Comparison of ENCODE assay signal across 17 cellular contexts in genomic region chr1:4573521-4573920, GRCh38.
DNase-seq lines count a peak whose midpoint lies in the region; TF ChIP-seq lines count a peak whose summit lies in the region.
"Had no signal": no experiment of that assay in that cellular context is flagged by ENCODE, and none has a peak within 500 bp of the region (broad histone marks: within the 10 kb centered on the region; RNA-seq: fewer than 3 reads in every experiment).

No MANE protein-coding gene starts in this region.

- H3K9me3 Mint-ChIP-seq in nephron progenitor cell: peaks cover 27% of the 10 kb centered on the region
- H3K9me3 Mint-ChIP-seq: CD4-positive, CD25-positive, alpha-beta regulatory T cell; CD8-positive, alpha-beta memory T cell had no signal

- peak overlapping the region; percentile 81 for H3K27ac Mint-ChIP-seq in nephron progenitor cell
- H3K27ac Mint-ChIP-seq: CD4-positive, alpha-beta memory T cell; CD4-positive, CD25-positive, alpha-beta regulatory T cell; CD8-positive, alpha-beta memory T cell had no signal

- H3K27me3 Mint-ChIP-seq in nephron progenitor cell (ENCODE audit: low read depth, poor library complexity): peaks cover 24% of the 10 kb centered on the region
- H3K27me3 Mint-ChIP-seq: CD4-positive, CD25-positive, alpha-beta regulatory T cell had no signal

- no peak for TF ChIP-seq CTCF in nephron progenitor cell (IDR thresholded peaks at IDR 0.05)

- H3K4me3 Mint-ChIP-seq in nephron progenitor cell: peak overlapping the region; percentile 60
- H3K4me3 Mint-ChIP-seq: CD14-positive monocyte; CD4-positive, alpha-beta memory T cell; CD4-positive, CD25-positive, alpha-beta regulatory T cell; CD8-positive, alpha-beta memory T cell had no signal

- peaks cover 46% of the 10 kb centered on the region for H3K4me1 Mint-ChIP-seq in nephron progenitor cell
- H3K4me1 Mint-ChIP-seq: CD14-positive monocyte; CD4-positive, alpha-beta memory T cell; CD4-positive, CD25-positive, alpha-beta regulatory T cell; CD8-positive, alpha-beta memory T cell had no signal

- DNase-seq in left kidney (ENCODE audit: low read depth, low spot score) (peak; percentile 94), nephron progenitor cell (peak; percentile 38), NCI-H82 treated with DMSO at 0.1 percent for 48 hours (lab: John Stamatoyannopoulos, UW; ENCODE audit: unreplicated experiment) (no peak), GDM1 (lab: John Stamatoyannopoulos, UW) (no peak), DMS153 treated with DMSO at 0.1 percent for 48 hours (lab: John Stamatoyannopoulos, UW; ENCODE audit: unreplicated experiment) (no peak)
- DNase-seq: 8988T; ACHN; BE2C; C1 segment of cervical spinal cord; CD4-positive, alpha-beta memory T cell; CD4-positive, CD25-positive, alpha-beta regulatory T cell; CD8-positive, alpha-beta memory T cell; COR-L47; DMS 273 treated with DMSO at 0.1 percent for 48 hours; DMS153; DMS79 treated with DMSO at 0.1 percent for 48 hours had no signal

- H3K36me3 Mint-ChIP-seq in nephron progenitor cell (ENCODE audit: low read depth): no peaks in the 10 kb centered on the region
- H3K36me3 Mint-ChIP-seq: CD14-positive monocyte; CD4-positive, alpha-beta memory T cell; CD4-positive, CD25-positive, alpha-beta regulatory T cell; CD8-positive, alpha-beta memory T cell had no signal

Comparison
In these comparisons a context has a peak if more than half of its experiments do, and no peak if none do; other contexts are left out.
1. DNase-seq: peak in left kidney (single experiment) and nephron progenitor cell (single experiment); none in NCI-H82 treated with DMSO at 0.1 percent for 48 hours (single experiment), GDM1 (single experiment) and DMS153 treated with DMSO at 0.1 percent for 48 hours (single experiment).